ENCODE assay signal across 23 cellular contexts in the genomic region with DNA sequence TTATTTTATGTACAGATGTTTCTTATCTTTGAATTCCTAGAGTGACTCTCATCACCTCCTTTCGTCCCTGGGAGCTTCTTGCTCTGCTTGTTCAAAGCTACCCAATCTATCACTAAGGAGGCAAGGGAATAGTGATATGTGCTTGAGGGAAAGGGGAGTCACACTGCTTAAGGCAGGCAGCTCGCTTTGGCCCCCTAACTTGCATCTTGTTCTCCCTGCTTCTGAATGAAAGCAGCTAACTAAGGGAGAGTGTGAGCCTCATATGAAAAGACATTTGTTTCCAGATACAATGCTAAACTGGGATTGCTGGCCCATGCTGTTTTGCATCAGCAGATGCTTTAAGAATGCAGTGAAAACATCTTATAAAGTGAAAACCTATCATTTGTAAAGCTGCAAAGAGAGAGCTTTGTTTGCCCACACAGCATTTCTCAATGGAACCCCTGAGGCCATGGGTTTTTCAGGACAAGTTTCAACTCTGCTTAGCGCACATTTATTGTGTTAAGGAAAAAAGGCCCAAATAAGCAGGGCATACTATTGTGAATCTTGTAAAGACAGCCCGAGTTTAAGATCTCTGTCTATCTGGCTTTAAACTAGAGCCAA.
"Had no signal": no experiment of that assay in that cellular context is flagged by ENCODE, and none has a peak within 500 bp of the region (broad histone marks: within the 10 kb centered on the region; RNA-seq: fewer than 3 reads in every experiment).

No MANE protein-coding gene starts in this region.

- H3K4me3 ChIP-seq: colonic mucosa, left ventricle myocardium inferior, psoas muscle had no signal

- DNase-seq: activated CD4-positive, alpha-beta T cell treated with anti-CD3 and anti-CD28 coated beads for 48 hours; activated CD4-positive, CD25-positive, alpha-beta regulatory T cell; activated CD8-positive, alpha-beta T cell treated with anti-CD3 and anti-CD28 coated beads for 36 hours; activated naive CD4-positive, alpha-beta T cell treated with Interleukin-2 at 50 U/mL for 16 hours; activated naive CD8-positive, alpha-beta T cell treated with anti-CD3 and anti-CD28 coated beads, Interleukin-2, amount 10 ng/mL, durations not matched to agents 7 days and 5 days; activated T-cell treated with anti-CD3 and anti-CD28 coated beads, Interleukin-2, amount 50 U/mL, for 24 hours; brain microvascular endothelial cell; central memory CD4-positive, alpha-beta T cell; colonic mucosa; immature natural killer cell; kidney glomerular epithelial cell; left ventricle myocardium inferior; mammary epithelial cell; psoas muscle; right cardiac atrium; small intestine; stimulated activated CD4-positive, alpha-beta T cell treated with anti-CD3 and anti-CD28 coated beads, Interleukin-15, amount 100 ng/mL, for 24 hours; stimulated activated CD4-positive, alpha-beta T cell treated with anti-CD3 and anti-CD28 coated beads, Interleukin-2, amount 100 ng/mL, for 48 hours; stimulated activated naive CD8-positive, alpha-beta T cell treated with anti-CD3 and anti-CD28 coated beads, Interleukin-15, amount 100 ng/mL, for 72 hours; T-cell had no signal

- H3K27ac ChIP-seq: brain microvascular endothelial cell, colonic mucosa, left ventricle myocardium inferior, psoas muscle had no signal

- ATAC-seq: activated CD8-positive, alpha-beta T cell treated with anti-CD3 and anti-CD28 coated beads for 36 hours; psoas muscle; right cardiac atrium; SK-N-SH treated with all-trans-retinoic acid at 6 μM for 48 hours; stimulated activated naive CD8-positive, alpha-beta T cell treated with anti-CD3 and anti-CD28 coated beads, Interleukin-15, amount 100 ng/mL, for 72 hours; T-cell had no signal

- H3K4me1 Mint-ChIP-seq: activated naive CD8-positive, alpha-beta T cell treated with anti-CD3 and anti-CD28 coated beads, Interleukin-2, amount 10 ng/mL, durations not matched to agents 7 days and 5 days; immature natural killer cell; stimulated activated naive CD8-positive, alpha-beta T cell treated with anti-CD3 and anti-CD28 coated beads, Interleukin-15, amount 100 ng/mL, for 72 hours; T-cell had no signal

- H3K4me1 ChIP-seq: colonic mucosa, left ventricle myocardium inferior, psoas muscle had no signal

- H3K27ac Mint-ChIP-seq: activated CD8-positive, alpha-beta T cell treated with anti-CD3 and anti-CD28 coated beads for 36 hours; activated naive CD8-positive, alpha-beta T cell treated with anti-CD3 and anti-CD28 coated beads, Interleukin-2, amount 10 ng/mL, durations not matched to agents 7 days and 5 days; activated T-cell treated with anti-CD3 and anti-CD28 coated beads, Interleukin-2, amount 50 U/mL, for 24 hours; activated T-helper 2 cell treated with anti-CD3 and anti-CD28 coated beads, Interferon-gamma antibody, Interleukin-2, Interleukin-4, amounts not matched to agents 10 μg/mL and 5 μg/mL and 100 μg/mL, durations not matched to agents 14 hours and 24 hours and 36 hours; immature natural killer cell; stimulated activated naive CD8-positive, alpha-beta T cell treated with anti-CD3 and anti-CD28 coated beads, Interleukin-15, amount 100 ng/mL, for 72 hours; T-cell; type B pancreatic cell had no signal

- H3K36me3 Mint-ChIP-seq: activated naive CD8-positive, alpha-beta T cell treated with anti-CD3 and anti-CD28 coated beads, Interleukin-2, amount 10 ng/mL, durations not matched to agents 7 days and 5 days; immature natural killer cell; T-cell; type B pancreatic cell had no signal

- H3K27me3 Mint-ChIP-seq: activated CD8-positive, alpha-beta T cell treated with anti-CD3 and anti-CD28 coated beads for 36 hours; activated naive CD8-positive, alpha-beta T cell treated with anti-CD3 and anti-CD28 coated beads, Interleukin-2, amount 10 ng/mL, durations not matched to agents 7 days and 5 days; activated T-cell treated with anti-CD3 and anti-CD28 coated beads, Interleukin-2, amount 50 U/mL, for 24 hours; stimulated activated naive CD8-positive, alpha-beta T cell treated with anti-CD3 and anti-CD28 coated beads, Interleukin-15, amount 100 ng/mL, for 72 hours; T-cell; type B pancreatic cell had no signal

- H3K4me3 Mint-ChIP-seq: activated CD8-positive, alpha-beta T cell treated with anti-CD3 and anti-CD28 coated beads for 36 hours; activated naive CD8-positive, alpha-beta T cell treated with anti-CD3 and anti-CD28 coated beads, Interleukin-2, amount 10 ng/mL, durations not matched to agents 7 days and 5 days; activated T-cell treated with anti-CD3 and anti-CD28 coated beads, Interleukin-2, amount 50 U/mL, for 24 hours; immature natural killer cell; stimulated activated naive CD8-positive, alpha-beta T cell treated with anti-CD3 and anti-CD28 coated beads, Interleukin-15, amount 100 ng/mL, for 72 hours; T-cell; type B pancreatic cell had no signal

- H3K9me3 Mint-ChIP-seq: activated CD8-positive, alpha-beta T cell treated with anti-CD3 and anti-CD28 coated beads for 36 hours; activated naive CD8-positive, alpha-beta T cell treated with anti-CD3 and anti-CD28 coated beads, Interleukin-2, amount 10 ng/mL, durations not matched to agents 7 days and 5 days; activated T-cell treated with anti-CD3 and anti-CD28 coated beads, Interleukin-2, amount 50 U/mL, for 24 hours; activated T-helper 2 cell treated with anti-CD3 and anti-CD28 coated beads, Interferon-gamma antibody, Interleukin-2, Interleukin-4, amounts not matched to agents 10 μg/mL and 5 μg/mL and 100 μg/mL, durations not matched to agents 14 hours and 24 hours and 36 hours; stimulated activated naive CD8-positive, alpha-beta T cell treated with anti-CD3 and anti-CD28 coated beads, Interleukin-15, amount 100 ng/mL, for 72 hours; type B pancreatic cell had no signal

- H3K9me3 ChIP-seq: colonic mucosa, left ventricle myocardium inferior, psoas muscle had no signal

- H3K36me3 ChIP-seq: brain microvascular endothelial cell, colonic mucosa, left ventricle myocardium inferior had no signal

- H3K27me3 ChIP-seq: brain microvascular endothelial cell, colonic mucosa had no signal
